ENCODE assay signal across 22 cellular contexts in genomic region chr3:170003881-170004356, GRCh38. TPM values are rescaled to one million over a fixed set of nuclear protein-coding genes. Genes with fewer than 3 reads are reported as not detected.
DNase-seq lines count a peak whose midpoint lies in the region; ATAC-seq and TF ChIP-seq lines count a peak whose summit lies in the region.
"Had no signal": no experiment of that assay in that cellular context is flagged by ENCODE, and none has a peak within 500 bp of the region (broad histone marks: within the 10 kb centered on the region; RNA-seq: fewer than 3 reads in every experiment).

No MANE protein-coding gene starts in this region.

- H2AFZ ChIP-seq in DND-41 (ENCODE audit: low read depth, low read length) = peak overlapping the region; percentile 62

- peak overlapping the region; percentile 51 to 80 (median 65); a peak in 20 of 22 replicates for H3K4me2 ChIP-seq in BLaER1 treated with 17β-estradiol and CSF1 and Interleukin-3, amounts not matched to agents 10 nM and 100 nM
- no peak overlapping the region for H3K4me2 ChIP-seq in DND-41 (ENCODE audit: insufficient read depth, low read length)

- H4K20me1 ChIP-seq in BLaER1 treated with 17β-estradiol and CSF1 and Interleukin-3, amounts not matched to agents 10 nM and 100 nM = no peaks in the 10 kb centered on the region
- no peaks in the 10 kb centered on the region for H4K20me1 ChIP-seq in DND-41 (ENCODE audit: insufficient read depth, low read length)

- H3K36me3 ChIP-seq in BLaER1 treated with 17β-estradiol and CSF1 and Interleukin-3, amounts not matched to agents 10 nM and 100 nM = peaks cover 0 to 11% (median 3%) of the 10 kb centered on the region in 11 experiments; a peak in 4 of 22 replicates
- H3K36me3 ChIP-seq in DND-41 (ENCODE audit: insufficient read depth, low read length) = 0 out of 2 replicates have a peak, but pooled peaks cover under 1% of the 10 kb centered on the region
- H3K36me3 ChIP-seq: left lung, thyroid gland had no signal

- peaks cover 0 to 9% (median 0%) of the 10 kb centered on the region in 11 experiments; a peak in 2 of 22 replicates for H3K9me3 ChIP-seq in BLaER1 treated with 17β-estradiol and CSF1 and Interleukin-3, amounts not matched to agents 10 nM and 100 nM (replicated peaks in 1 of 11)
- no peaks in the 10 kb centered on the region for H3K9me3 ChIP-seq in DND-41 (ENCODE audit: insufficient read depth, low read length, severe bottlenecking)
- H3K9me3 ChIP-seq: left lung, thyroid gland had no signal

- ATAC-seq in DND-41 (ENCODE audit: insufficient read depth, low read depth) (no peak), HG03139 (IDR thresholded peaks at IDR 0.05; ENCODE audit: unreplicated experiment) (no peak), GM19324 (IDR thresholded peaks at IDR 0.05; ENCODE audit: low FRiP score, unreplicated experiment) (no peak)
- ATAC-seq: activated naive CD8-positive, alpha-beta T cell treated with anti-CD3 and anti-CD28 coated beads, Interleukin-2, amount 50 U/mL, for 24 hours; activated T-helper 17 cell treated with anti-CD3 and anti-CD28 coated beads, Interleukin-2, amount 50 U/mL, for 72 hours; effector memory CD8-positive, alpha-beta T cell; left lung; stimulated activated naive CD8-positive, alpha-beta T cell treated with anti-CD3 and anti-CD28 coated beads, Interleukin-15, Interleukin-2, amounts not matched to agents 100 U/mL and 50 U/mL, for 24 hours had no signal

- peak overlapping the region in 10 of 11 experiments; percentile 25 to 83 (median 73); a peak in 16 of 22 replicates for H3K27ac ChIP-seq in BLaER1 treated with 17β-estradiol and CSF1 and Interleukin-3, amounts not matched to agents 10 nM and 100 nM
- H3K27ac ChIP-seq in DND-41 (ENCODE audit: low read length) = peak overlapping the region; percentile 74
- H3K27ac ChIP-seq: thyroid gland had no signal

- H3K9ac ChIP-seq in BLaER1 treated with 17β-estradiol and CSF1 and Interleukin-3, amounts not matched to agents 10 nM and 100 nM = peak overlapping the region in 1 of 11 experiments; percentile 66; a peak in 1 of 22 replicates
- H3K9ac ChIP-seq in DND-41 (ENCODE audit: low read depth, low read length) = no peak overlapping the region

- DNase-seq in DND-41 (no peak), dermis blood vessel endothelial cell (peak; percentile 67), midbrain (lab: John Stamatoyannopoulos, UW) (peak; percentile 12), epidermal melanocyte (ENCODE audit: insufficient read length, low spot score) (no peak)
- DNase-seq: activated CD4-positive, alpha-beta T cell treated with anti-CD3 and anti-CD28 coated beads, Interleukin-2, amount 10 ng/mL, durations not matched to agents 7 days and 5 days; activated CD8-positive, alpha-beta memory T cell treated with anti-CD3 and anti-CD28 coated beads, Interleukin-2, amount 50 U/mL, for 4 hours; activated naive CD8-positive, alpha-beta T cell treated with anti-CD3 and anti-CD28 coated beads, Interleukin-2, amount 50 U/mL, for 24 hours; DMS79 treated with DMSO at 0.1 percent for 48 hours; effector memory CD8-positive, alpha-beta T cell; H7; left lung; NCI-H146; NCI-H2171; NCI-H69; small intestine; stimulated activated CD4-positive, alpha-beta T cell treated with anti-CD3 and anti-CD28 coated beads, Interleukin-2, amount 100 ng/mL, for 48 hours; stimulated activated naive CD8-positive, alpha-beta T cell treated with anti-CD3 and anti-CD28 coated beads, Interleukin-15, Interleukin-2, amounts not matched to agents 100 U/mL and 50 U/mL, for 24 hours; thyroid gland had no signal

- peaks cover 42 to 73% (median 54%) of the 10 kb centered on the region in 10 experiments for H3K4me1 ChIP-seq in BLaER1 treated with 17β-estradiol and CSF1 and Interleukin-3, amounts not matched to agents 10 nM and 100 nM
- H3K4me1 ChIP-seq in DND-41 (ENCODE audit: insufficient read depth, low read length) = peaks cover 46% of the 10 kb centered on the region
- H3K4me1 ChIP-seq: thyroid gland had no signal

- no peak for TF ChIP-seq CTCF in DND-41 (IDR thresholded peaks at IDR 0.05; ENCODE audit: borderline replicate concordance, extremely low read depth, low read length, poor library complexity, severe bottlenecking)

- H3K4me3 ChIP-seq in BLaER1 treated with 17β-estradiol and CSF1 and Interleukin-3, amounts not matched to agents 10 nM and 100 nM = no peak overlapping the region
- no peak overlapping the region for H3K4me3 ChIP-seq in DND-41 (ENCODE audit: low read depth in 1 of 2, low read length in 2 of 2)
- H3K4me3 ChIP-seq: left lung, thyroid gland had no signal

- H3K27me3 ChIP-seq in BLaER1 treated with 17β-estradiol and CSF1 and Interleukin-3, amounts not matched to agents 10 nM and 100 nM = no peaks in the 10 kb centered on the region
- H3K27me3 ChIP-seq in DND-41 (ENCODE audit: insufficient read depth, low read length, poor library complexity) = no peaks in the 10 kb centered on the region
- H3K27me3 ChIP-seq: left lung, thyroid gland had no signal

- no peaks in the 10 kb centered on the region for H3K79me2 ChIP-seq in DND-41 (ENCODE audit: insufficient read depth, low read length)

RNA-seq across cellular contexts. Expression of gene GPR160, which starts 33.9 kb away (rescaled TPM):
- 7.7 and 11.2 TPM in 2 replicates for total RNA-seq in dermis blood vessel endothelial cell

RNA-seq across cellular contexts. Expression of gene SEC62, which starts 37.3 kb away (rescaled TPM):
- 46.8 and 60.7 TPM in 2 replicates for total RNA-seq in dermis blood vessel endothelial cell

Comparison
In these comparisons a context has a peak if more than half of its experiments do, and no peak if none do; other contexts are left out.
1. DNase-seq: peak in dermis blood vessel endothelial cell (single experiment) and midbrain (single experiment); none in DND-41 (single experiment) and epidermal melanocyte (single experiment).